In genomic region chr6:39026175-39026574, GRCh38 we compare ENCODE assay signal across 1 cellular context.
TF ChIP-seq lines count a peak whose summit lies in the region.

No MANE protein-coding gene starts in this region.

TF ChIP-seq in GM12878, 131 proteins besides CTCF, POLR2A, EP300 and RAD21 (continued from another document):
- no peak for TF ChIP-seq PRDM15 (CRISPR knock-in tag; IDR thresholded peaks at IDR 0.05)
- no peak for TF ChIP-seq CHD1 (IDR thresholded peaks at IDR 0.05; ENCODE audit: low read depth, low read length)
- no peak for TF ChIP-seq ETV6 (conservative IDR thresholded peaks at IDR 0.05 in 1 of 2, IDR thresholded peaks at IDR 0.05 in 1 of 2; ENCODE audit: borderline replicate concordance in 1 of 2, low read depth in 1 of 2)
- TF ChIP-seq GATAD2B (conservative IDR thresholded peaks at IDR 0.05; ENCODE audit: low read depth) = no peak
- TF ChIP-seq CHD4 (IDR thresholded peaks at IDR 0.05) = no peak
- no peak for TF ChIP-seq RAD51 (IDR thresholded peaks at IDR 0.05)
- TF ChIP-seq REST (IDR thresholded peaks at IDR 0.05; ENCODE audit: low read depth, low read length) = no peak
- TF ChIP-seq SMC3 (IDR thresholded peaks at IDR 0.05; ENCODE audit: borderline replicate concordance, low read length) = no peak
- no peak for TF ChIP-seq BACH1 (IDR thresholded peaks at IDR 0.05; ENCODE audit: borderline replicate concordance)
- TF ChIP-seq HSF1 (IDR thresholded peaks at IDR 0.05; ENCODE audit: low read depth, low read length) = no peak
- no peak for TF ChIP-seq NBN (IDR thresholded peaks at IDR 0.05)
TF ChIP-seq in GM12878: peak in this region for 0.
